1 cellular context compared by ENCODE assay signal in the genomic region with DNA sequence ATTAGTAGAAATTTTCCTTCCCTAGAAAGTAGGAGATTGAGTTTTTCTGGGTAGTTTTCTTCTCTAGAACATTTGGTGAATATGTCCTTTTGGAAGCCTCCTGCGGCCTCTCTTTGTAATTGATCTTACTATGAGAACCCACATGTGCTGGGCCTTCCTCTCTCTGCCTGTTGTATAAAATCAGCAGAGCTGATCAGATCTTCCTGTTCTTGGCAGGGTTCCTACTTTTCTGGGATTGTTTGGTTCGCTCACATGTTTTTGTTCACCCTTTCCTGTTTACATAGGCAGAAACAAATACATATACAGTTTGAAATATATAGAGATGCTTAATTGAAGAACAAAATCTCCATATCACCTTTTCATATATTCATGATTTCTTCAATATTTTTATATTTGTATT.
TF ChIP-seq lines count a peak whose summit lies in the region.

No MANE protein-coding gene starts in this region.

TF ChIP-seq in endothelial cell of umbilical vein, 7 proteins besides CTCF, POLR2A, EP300 and RAD21 (continued from another document):
- no peak for TF ChIP-seq POLR2AphosphoS5 (IDR thresholded peaks at IDR 0.05; ENCODE audit: insufficient read depth, low read depth, low read length)
TF ChIP-seq in endothelial cell of umbilical vein: peak in this region for 0.
